In genomic region chr1:31985430-31985829, GRCh38 we compare ENCODE assay signal across 9 cellular contexts. TPM values are rescaled to one million over a fixed set of nuclear protein-coding genes. Genes with fewer than 3 reads are reported as not detected.
DNase-seq lines count a peak whose midpoint lies in the region; FAIRE-seq and TF ChIP-seq lines count a peak whose summit lies in the region.
"Had no signal": no experiment of that assay in that cellular context is flagged by ENCODE, and none has a peak within 500 bp of the region (broad histone marks: within the 10 kb centered on the region; RNA-seq: fewer than 3 reads in every experiment).

No MANE protein-coding gene starts in this region.

- H3K9me3 ChIP-seq in astrocyte (ENCODE audit: insufficient read depth, low read depth, low read length) = no peaks in the 10 kb centered on the region
- no peaks in the 10 kb centered on the region for H3K9me3 ChIP-seq in neural progenitor cell (ENCODE audit: low read depth)
- no peaks in the 10 kb centered on the region for H3K9me3 ChIP-seq in Peyer's patch

- no peaks in the 10 kb centered on the region for H3K27me3 ChIP-seq in astrocyte (ENCODE audit: insufficient read depth, low read length)
- no peaks in the 10 kb centered on the region for H3K27me3 ChIP-seq in neural progenitor cell
- no peaks in the 10 kb centered on the region for H3K27me3 ChIP-seq in Peyer's patch

- no peak for TF ChIP-seq POLR2A in Peyer's patch (IDR thresholded peaks at IDR 0.05)

- peak overlapping the region; percentile 2 for H3K4me2 ChIP-seq in astrocyte (ENCODE audit: low read length)
- no peak overlapping the region for H3K4me2 ChIP-seq in neural progenitor cell

- peak; percentile 80 for DNase-seq in GM12865 (ENCODE audit: low read depth)
- peak; percentile 60 for DNase-seq in Jurkat, Clone E6-1 (ENCODE audit: low read depth, low spot score)
- no peak for DNase-seq in astrocyte (ENCODE audit: low read depth)
- DNase-seq in neural progenitor cell (ENCODE audit: low spot score) = no peak
- DNase-seq in Peyer's patch = no peak
- no peak for DNase-seq in nucleus accumbens (lab: John Stamatoyannopoulos, UW)
- DNase-seq in stimulated activated CD4-positive, alpha-beta T cell treated with anti-CD3 and anti-CD28 coated beads, Interleukin-1b, Interleukin-23, amount 100 ng/mL, for 48 hours = no peak
- no peak for DNase-seq in HTR-8/SVneo (ENCODE audit: insufficient read length, low spot score)
- DNase-seq: NCI-H1105 had no signal

- no peak overlapping the region for H3K27ac ChIP-seq in astrocyte (ENCODE audit: low read depth, low read length)
- H3K27ac ChIP-seq in neural progenitor cell = no peak overlapping the region
- peak overlapping the region in 2 of 4 donors; percentile 21 to 41 for H3K27ac ChIP-seq in Peyer's patch

- H3K4me1 ChIP-seq in astrocyte (ENCODE audit: insufficient read depth, low read length) = peaks cover 6% of the 10 kb centered on the region
- no peaks in the 10 kb centered on the region for H3K4me1 ChIP-seq in neural progenitor cell
- peaks cover 0 to 13% (median 0%) of the 10 kb centered on the region in 4 donors for H3K4me1 ChIP-seq in Peyer's patch

- H3K4me3 ChIP-seq in GM12865 (ENCODE audit: low read depth, low read length) = peak overlapping the region; percentile 36; the same call in 1 of the 2 replicates
- peak overlapping the region; percentile 31 for H3K4me3 ChIP-seq in Jurkat, Clone E6-1 (ENCODE audit: low read length)
- H3K4me3 ChIP-seq in astrocyte (ENCODE audit: insufficient read depth, low read depth, low read length) = no peak overlapping the region
- H3K4me3 ChIP-seq in neural progenitor cell = no peak overlapping the region
- no peak overlapping the region for H3K4me3 ChIP-seq in Peyer's patch

- no peaks in the 10 kb centered on the region for H3K79me2 ChIP-seq in astrocyte (ENCODE audit: insufficient read depth, low read length)
- no peaks in the 10 kb centered on the region for H3K79me2 ChIP-seq in neural progenitor cell (ENCODE audit: low read depth)

- H3K9me3 Mint-ChIP-seq in astrocyte (ENCODE audit: unreplicated experiment) = peaks cover 1% of the 10 kb centered on the region
- H3K9me3 Mint-ChIP-seq in neural progenitor cell = no peaks in the 10 kb centered on the region

- H4K20me1 ChIP-seq in astrocyte (ENCODE audit: insufficient read depth, low read length) (no peaks in the 10 kb centered on the region), neural progenitor cell (ENCODE audit: low read depth) (no peaks in the 10 kb centered on the region)

- no peaks in the 10 kb centered on the region for H3K36me3 Mint-ChIP-seq in astrocyte (ENCODE audit: low read depth, unreplicated experiment)
- H3K36me3 Mint-ChIP-seq in neural progenitor cell = no peaks in the 10 kb centered on the region

- H3K27ac Mint-ChIP-seq in astrocyte (ENCODE audit: unreplicated experiment) (peak overlapping the region; percentile 72), neural progenitor cell (peak overlapping the region; percentile 60)

- H3F3A ChIP-seq in neural progenitor cell (ENCODE audit: low read depth) = peaks cover 7% of the 10 kb centered on the region

- TF ChIP-seq CTCF in GM12865 (IDR thresholded peaks at IDR 0.05; ENCODE audit: insufficient read depth, low read depth, low read length, missing control alignments) (no peak), astrocyte (IDR thresholded peaks at IDR 0.05; ENCODE audit: insufficient read depth, low read depth, low read length) (no peak), neural progenitor cell (IDR thresholded peaks at IDR 0.05) (no peak), Peyer's patch (IDR thresholded peaks at IDR 0.05) (no peak)

- H2AFZ ChIP-seq in astrocyte (ENCODE audit: low read depth, low read length) (peak overlapping the region; percentile 63), neural progenitor cell (replicated peaks) (peak overlapping the region; percentile 54)

- H3K4me3 Mint-ChIP-seq in astrocyte (ENCODE audit: unreplicated experiment) = no peak overlapping the region
- H3K4me3 Mint-ChIP-seq in neural progenitor cell = no peak overlapping the region

- FAIRE-seq in astrocyte (lab: Jason Lieb, UNC) = no peak
- no peak for FAIRE-seq in HTR-8/SVneo (lab: Jason Lieb, UNC)

- peaks cover 7% of the 10 kb centered on the region for H3K27me3 Mint-ChIP-seq in astrocyte (ENCODE audit: low read depth, unreplicated experiment)
- peaks cover 5% of the 10 kb centered on the region for H3K27me3 Mint-ChIP-seq in neural progenitor cell (ENCODE audit: insufficient read depth, low read depth)

- H3K9ac ChIP-seq in astrocyte (ENCODE audit: low read length) (peak overlapping the region; percentile 3), neural progenitor cell (no peak overlapping the region)

- H3K4me1 Mint-ChIP-seq in astrocyte (ENCODE audit: low read depth, unreplicated experiment) = peaks cover 26% of the 10 kb centered on the region
- peaks cover 31% of the 10 kb centered on the region for H3K4me1 Mint-ChIP-seq in neural progenitor cell

- no peaks in the 10 kb centered on the region for H3K36me3 ChIP-seq in astrocyte (ENCODE audit: insufficient read depth, low read length)
- H3K36me3 ChIP-seq in neural progenitor cell = no peaks in the 10 kb centered on the region
- H3K36me3 ChIP-seq in Peyer's patch = no peaks in the 10 kb centered on the region

RNA-seq across cellular contexts. Expression of gene KHDRBS1, which starts 28.2 kb away (rescaled TPM):
- 197 TPM for polyA plus RNA-seq in Jurkat, Clone E6-1 (2012; ENCODE audit: insufficient read depth, insufficient read length)
- total RNA-seq in astrocyte (126 and 139 TPM in 2 replicates), neural progenitor cell (ENCODE audit: low replicate concordance) (159 and 201 TPM in 2 replicates), Peyer's patch (10 to 100 TPM; 54.2 to 97.4 (median 59.7) TPM)

RNA-seq across cellular contexts. Expression of gene PTP4A2, which starts 47.3 kb away (rescaled TPM):
- 551 TPM for polyA plus RNA-seq in Jurkat, Clone E6-1 (2012; ENCODE audit: insufficient read depth, insufficient read length)
- total RNA-seq in astrocyte = 260 and 271 TPM in 2 replicates
- 211 and 540 TPM in 2 replicates for total RNA-seq in neural progenitor cell (ENCODE audit: low replicate concordance)
- total RNA-seq in Peyer's patch = 100 to 1,000 TPM; 103 to 165 (median 122) TPM

Comparison
In these comparisons a context has a peak if more than half of its experiments do, and no peak if none do; other contexts are left out.
1. DNase-seq: peak in GM12865 (single experiment) and Jurkat, Clone E6-1 (single experiment); none in astrocyte (single experiment), neural progenitor cell (single experiment), Peyer's patch (0 of 3), nucleus accumbens (0 of 56), stimulated activated CD4-positive, alpha-beta T cell treated with anti-CD3 and anti-CD28 coated beads, Interleukin-1b, Interleukin-23, amount 100 ng/mL, for 48 hours (single experiment) and HTR-8/SVneo (single experiment).
2. H3K4me3 ChIP-seq: peak in GM12865 (single experiment) and Jurkat, Clone E6-1 (single experiment); none in astrocyte (single experiment), neural progenitor cell (single experiment) and Peyer's patch (0 of 4).